In genomic region chr17:3885271-3885670, GRCh38 we compare ENCODE assay signal across 15 cellular contexts. TPM values are rescaled to one million over a fixed set of nuclear protein-coding genes. Genes with fewer than 3 reads are reported as not detected.
DNase-seq lines count a peak whose midpoint lies in the region; ATAC-seq lines count a peak whose summit lies in the region.
"Had no signal": no experiment of that assay in that cellular context is flagged by ENCODE, and none has a peak within 500 bp of the region (broad histone marks: within the 10 kb centered on the region; RNA-seq: fewer than 3 reads in every experiment).

No MANE protein-coding gene starts in this region.

- peaks cover 23% of the 10 kb centered on the region for H3K4me1 Mint-ChIP-seq in stimulated activated effector memory CD8-positive, alpha-beta T cell treated with anti-CD3 and anti-CD28 coated beads, Interleukin-12 subunit alpha, Interleukin-12 subunit beta, amount 100 ng/mL, for 72 hours
- peaks cover 27% of the 10 kb centered on the region for H3K4me1 Mint-ChIP-seq in activated T-cell treated with anti-CD3 and anti-CD28 coated beads, Interleukin-2, amount 50 U/mL, for 4 hours (ENCODE audit: low read depth)

- no peak for ATAC-seq in stimulated activated effector memory CD8-positive, alpha-beta T cell treated with anti-CD3 and anti-CD28 coated beads, Interleukin-12 subunit alpha, Interleukin-12 subunit beta, amount 100 ng/mL, for 72 hours
- no peak for ATAC-seq in HG02759 (IDR thresholded peaks at IDR 0.05; ENCODE audit: unreplicated experiment)
- no peak for ATAC-seq in HG03342 (IDR thresholded peaks at IDR 0.05; ENCODE audit: unreplicated experiment)
- ATAC-seq in activated T-cell treated with anti-CD3 and anti-CD28 coated beads, Interleukin-2, amount 50 U/mL, for 4 hours = no peak

- peaks cover 57% of the 10 kb centered on the region for H3K4me1 ChIP-seq in SJSA1 (replicated peaks)

- no peaks in the 10 kb centered on the region for H3K27me3 ChIP-seq in SJSA1 (replicated peaks)
- H3K27me3 ChIP-seq: BE2C, SJCRH30 had no signal

- no peaks in the 10 kb centered on the region for H3K9me3 ChIP-seq in SJSA1 (replicated peaks)
- H3K9me3 ChIP-seq: BE2C, SJCRH30 had no signal

- H3K9me3 Mint-ChIP-seq in stimulated activated effector memory CD8-positive, alpha-beta T cell treated with anti-CD3 and anti-CD28 coated beads, Interleukin-12 subunit alpha, Interleukin-12 subunit beta, amount 100 ng/mL, for 72 hours = no peaks in the 10 kb centered on the region
- no peaks in the 10 kb centered on the region for H3K9me3 Mint-ChIP-seq in activated T-cell treated with anti-CD3 and anti-CD28 coated beads, Interleukin-2, amount 50 U/mL, for 4 hours
- H3K9me3 Mint-ChIP-seq: CD8-positive, alpha-beta memory T cell; H9 had no signal

- no peaks in the 10 kb centered on the region for H3K27me3 Mint-ChIP-seq in activated T-cell treated with anti-CD3 and anti-CD28 coated beads, Interleukin-2, amount 50 U/mL, for 4 hours (ENCODE audit: low read depth)
- H3K27me3 Mint-ChIP-seq: CD8-positive, alpha-beta memory T cell had no signal

- DNase-seq in G401 (ENCODE audit: low spot score) (peak; percentile 41), SJSA1 (ENCODE audit: low read depth in 1 of 2, low spot score in 2 of 2) (peak; percentile 37 to 77), dermis blood vessel endothelial cell (peak; percentile 48)
- no peak for DNase-seq in stimulated activated effector memory CD8-positive, alpha-beta T cell treated with anti-CD3 and anti-CD28 coated beads, Interleukin-12 subunit alpha, Interleukin-12 subunit beta, amount 100 ng/mL, for 72 hours (ENCODE audit: low spot score in 2 of 2)
- DNase-seq in activated T-cell treated with anti-CD3 and anti-CD28 coated beads, Interleukin-2, amount 50 U/mL, for 4 hours = no peak
- DNase-seq: BE2C; CD8-positive, alpha-beta memory T cell; H9; NCI-H1436; NCI-H2029 treated with DMSO at 0.1 percent for 48 hours; NCI-H526; SJCRH30 had no signal

- H3K27ac Mint-ChIP-seq in stimulated activated effector memory CD8-positive, alpha-beta T cell treated with anti-CD3 and anti-CD28 coated beads, Interleukin-12 subunit alpha, Interleukin-12 subunit beta, amount 100 ng/mL, for 72 hours = peak overlapping the region; percentile 63

- H3K36me3 Mint-ChIP-seq in stimulated activated effector memory CD8-positive, alpha-beta T cell treated with anti-CD3 and anti-CD28 coated beads, Interleukin-12 subunit alpha, Interleukin-12 subunit beta, amount 100 ng/mL, for 72 hours = no peaks in the 10 kb centered on the region
- H3K36me3 Mint-ChIP-seq in activated T-cell treated with anti-CD3 and anti-CD28 coated beads, Interleukin-2, amount 50 U/mL, for 4 hours (ENCODE audit: insufficient read depth) = peaks cover 4% of the 10 kb centered on the region
- H3K36me3 Mint-ChIP-seq: CD8-positive, alpha-beta memory T cell had no signal

- no peak overlapping the region for H3K4me3 ChIP-seq in SJSA1
- H3K4me3 ChIP-seq: SJCRH30 had no signal

- peaks cover 62% of the 10 kb centered on the region for H3K36me3 ChIP-seq in SJSA1
- H3K36me3 ChIP-seq: SJCRH30 had no signal

- in situ Hi-C loops in G401 (cut with HindIII; ENCODE audit: low sequenced_read_pairs) = no loop called here

- H3K4me3 Mint-ChIP-seq in stimulated activated effector memory CD8-positive, alpha-beta T cell treated with anti-CD3 and anti-CD28 coated beads, Interleukin-12 subunit alpha, Interleukin-12 subunit beta, amount 100 ng/mL, for 72 hours = no peak overlapping the region
- no peak overlapping the region for H3K4me3 Mint-ChIP-seq in activated T-cell treated with anti-CD3 and anti-CD28 coated beads, Interleukin-2, amount 50 U/mL, for 4 hours
- H3K4me3 Mint-ChIP-seq: H9 had no signal

- H3K27ac ChIP-seq in SJSA1 = peak overlapping the region; percentile 26
- H3K27ac ChIP-seq: SJCRH30 had no signal

RNA-seq across cellular contexts. Expression of gene CAMKK1, which starts 7.6 kb away (rescaled TPM):
- total RNA-seq in G401 (2014; rRNA removed; shearing (Covaris generic)) = 2.3 and 3.4 TPM in 2 replicates
- 12.0 and 15.3 TPM in 2 replicates for total RNA-seq in SJSA1 (2014; rRNA removed; shearing (Covaris generic))
- 0.79 and 2.2 TPM in 2 replicates for total RNA-seq in dermis blood vessel endothelial cell
- total RNA-seq in activated T-cell treated with anti-CD3 and anti-CD28 coated beads, Interleukin-2, amount 50 U/mL, for 4 hours = 1 to 10 TPM; 4.2 to 7.5 (median 7.4) TPM

RNA-seq across cellular contexts. Expression of gene P2RX1, which starts 31.0 kb away (rescaled TPM):
- not detected in 2 replicates for total RNA-seq in G401 (2014; rRNA removed; shearing (Covaris generic))
- 5.1 and 9.6 TPM in 2 replicates for total RNA-seq in SJSA1 (2014; rRNA removed; shearing (Covaris generic))
- not detected in 2 replicates for total RNA-seq in dermis blood vessel endothelial cell
- under 1 TPM; 0.13 to 0.52 (median 0.21) TPM for total RNA-seq in activated T-cell treated with anti-CD3 and anti-CD28 coated beads, Interleukin-2, amount 50 U/mL, for 4 hours
- total RNA-seq: H9, RPMI7951 had no signal

RNA-seq across cellular contexts. Expression of gene NCBP3, which starts 39.2 kb away (rescaled TPM):
- 12.9 and 39.6 TPM in 2 replicates for total RNA-seq in G401 (2014; rRNA removed; shearing (Covaris generic))
- total RNA-seq in SJSA1 (2014; rRNA removed; shearing (Covaris generic)) = 16.0 and 16.8 TPM in 2 replicates
- 20.9 and 23.8 TPM in 2 replicates for total RNA-seq in dermis blood vessel endothelial cell
- 10 to 100 TPM; 33.2 to 39.1 (median 36.4) TPM for total RNA-seq in activated T-cell treated with anti-CD3 and anti-CD28 coated beads, Interleukin-2, amount 50 U/mL, for 4 hours

Comparison
In these comparisons a context has a peak if more than half of its experiments do, and no peak if none do; other contexts are left out.
1. DNase-seq: peak in G401 (single experiment), SJSA1 (2 of 2) and dermis blood vessel endothelial cell (single experiment); none in stimulated activated effector memory CD8-positive, alpha-beta T cell treated with anti-CD3 and anti-CD28 coated beads, Interleukin-12 subunit alpha, Interleukin-12 subunit beta, amount 100 ng/mL, for 72 hours (0 of 2) and activated T-cell treated with anti-CD3 and anti-CD28 coated beads, Interleukin-2, amount 50 U/mL, for 4 hours (single experiment).